In genomic region chr1:40312238-40313205, GRCh38 we compare ENCODE assay signal across 8 cellular contexts. TPM values are rescaled to one million over a fixed set of nuclear protein-coding genes. Genes with fewer than 3 reads are reported as not detected.
A peak's percentile ranks its signal among the peaks of the same experiment; 100 is the strongest.
DNase-seq lines count a peak whose midpoint lies in the region; ATAC-seq and TF ChIP-seq lines count a peak whose summit lies in the region.

No MANE protein-coding gene starts in this region.

- H3K27ac ChIP-seq in CD8-positive, alpha-beta memory T cell (ENCODE audit: low read depth, low read length), result no peak overlapping the region

- DNase-seq in CD1c-positive myeloid dendritic cell (ENCODE audit: extremely low spot score) (peak; percentile 81), NCI-H1092 (lab: John Stamatoyannopoulos, UW) (peak; percentile 51), NCI-H1105 treated with DMSO at 0.1 percent for 48 hours (lab: John Stamatoyannopoulos, UW) (no peak), middle frontal gyrus (ENCODE audit: extremely low spot score, low spot score) (no peak)
- DNase-seq in activated naive CD8-positive, alpha-beta T cell treated with anti-CD3 and anti-CD28 coated beads for 36 hours, result peak; percentile 28
- no peak for DNase-seq in CD8-positive, alpha-beta memory T cell

- peaks cover 19% of the 10 kb centered on the region for H3K4me1 Mint-ChIP-seq in activated naive CD8-positive, alpha-beta T cell treated with anti-CD3 and anti-CD28 coated beads for 36 hours
- peaks cover 6 to 27% (median 7%) of the 10 kb centered on the region in 3 donors for H3K4me1 Mint-ChIP-seq in CD8-positive, alpha-beta memory T cell

- no peak for ATAC-seq in HG03432 (IDR thresholded peaks at IDR 0.05; ENCODE audit: unreplicated experiment)

- peaks cover 19% of the 10 kb centered on the region for H3K4me1 ChIP-seq in CD8-positive, alpha-beta memory T cell (ENCODE audit: insufficient read depth, low read length)

- CTCF ChIA-PET in CD8-positive, alpha-beta memory T cell (lab: Charles Lee), result interaction anchor here (1.6 to 5.1 kb wide), 3 partner anchors 25 to 170 kb away, joined by 3 to 47 read pairs (median 31); no protein-coding TSS in a partner anchor

- peak; percentile 52 for TF ChIP-seq POLR2A in GM19193 (IDR thresholded peaks at IDR 0.05; ENCODE audit: extremely low read depth, insufficient read depth, insufficient read length)

- H3K27me3 ChIP-seq in CD8-positive, alpha-beta memory T cell (ENCODE audit: insufficient read depth, low read length, poor library complexity, severe bottlenecking), result peaks cover 5% of the 10 kb centered on the region

- H3K4me3 Mint-ChIP-seq in activated naive CD8-positive, alpha-beta T cell treated with anti-CD3 and anti-CD28 coated beads for 36 hours, result no peak overlapping the region
- peak overlapping the region in 1 of 7 donors; percentile 40 for H3K4me3 Mint-ChIP-seq in CD8-positive, alpha-beta memory T cell

- H3K4me3 ChIP-seq in CD8-positive, alpha-beta memory T cell (ENCODE audit: low read length), result no peak overlapping the region

- no peaks in the 10 kb centered on the region for H3K9me3 ChIP-seq in CD8-positive, alpha-beta memory T cell (ENCODE audit: low read length)

- peaks cover 5% of the 10 kb centered on the region for H3K27me3 Mint-ChIP-seq in activated naive CD8-positive, alpha-beta T cell treated with anti-CD3 and anti-CD28 coated beads for 36 hours
- peaks cover 0 to 2% of the 10 kb centered on the region in 2 donors for H3K27me3 Mint-ChIP-seq in CD8-positive, alpha-beta memory T cell

- no peaks in the 10 kb centered on the region for H3K9me3 Mint-ChIP-seq in activated naive CD8-positive, alpha-beta T cell treated with anti-CD3 and anti-CD28 coated beads for 36 hours
- no peaks in the 10 kb centered on the region for H3K9me3 Mint-ChIP-seq in CD8-positive, alpha-beta memory T cell

- POLR2A ChIA-PET in CD8-positive, alpha-beta memory T cell (lab: Charles Lee), result no interaction called here

- no peak overlapping the region for H3K27ac Mint-ChIP-seq in activated naive CD8-positive, alpha-beta T cell treated with anti-CD3 and anti-CD28 coated beads for 36 hours
- peak overlapping the region in 3 of 8 donors; percentile 15 to 81 (median 33) for H3K27ac Mint-ChIP-seq in CD8-positive, alpha-beta memory T cell

- no peaks in the 10 kb centered on the region for H3K36me3 ChIP-seq in CD8-positive, alpha-beta memory T cell (ENCODE audit: insufficient read depth, low read length)

- H3K36me3 Mint-ChIP-seq in activated naive CD8-positive, alpha-beta T cell treated with anti-CD3 and anti-CD28 coated beads for 36 hours, result no peaks in the 10 kb centered on the region
- H3K36me3 Mint-ChIP-seq in CD8-positive, alpha-beta memory T cell, result no peaks in the 10 kb centered on the region

RNA-seq across cellular contexts. Expression of gene COL9A2, which starts 4.6 kb away (rescaled TPM):
- total RNA-seq in activated naive CD8-positive, alpha-beta T cell treated with anti-CD3 and anti-CD28 coated beads for 36 hours, result 1 to 10 TPM; 2.5 to 3.0 TPM
- total RNA-seq in CD8-positive, alpha-beta memory T cell, result 1 to 10 TPM; 4.4 to 5.5 TPM
- 0.68 TPM for polyA plus RNA-seq in CD8-positive, alpha-beta memory T cell

RNA-seq across cellular contexts. Expression of gene ZMPSTE24, which starts 54.5 kb away (rescaled TPM):
- 10 to 100 TPM; 39.6 to 41.0 TPM for total RNA-seq in activated naive CD8-positive, alpha-beta T cell treated with anti-CD3 and anti-CD28 coated beads for 36 hours
- total RNA-seq in CD8-positive, alpha-beta memory T cell, result 10 to 100 TPM; 51.0 to 53.7 TPM
- 32.5 TPM for polyA plus RNA-seq in CD8-positive, alpha-beta memory T cell

Comparison
In these comparisons a context has a peak if more than half of its experiments do, and no peak if none do; other contexts are left out.
1. DNase-seq: peak in CD1c-positive myeloid dendritic cell (single experiment), NCI-H1092 (single experiment) and activated naive CD8-positive, alpha-beta T cell treated with anti-CD3 and anti-CD28 coated beads for 36 hours (single experiment); none in CD8-positive, alpha-beta memory T cell (0 of 5), NCI-H1105 treated with DMSO at 0.1 percent for 48 hours (single experiment) and middle frontal gyrus (single experiment).